1 cellular context compared by ENCODE assay signal in genomic region chr12:119989619-119990381, GRCh38.
TF ChIP-seq lines count a peak whose summit lies in the region.

No MANE protein-coding gene starts in this region.

TF ChIP-seq in HepG2, 621 proteins besides CTCF, POLR2A, EP300 and RAD21 (continued from another document and continues in another):
- TF ChIP-seq, protein P1, sequence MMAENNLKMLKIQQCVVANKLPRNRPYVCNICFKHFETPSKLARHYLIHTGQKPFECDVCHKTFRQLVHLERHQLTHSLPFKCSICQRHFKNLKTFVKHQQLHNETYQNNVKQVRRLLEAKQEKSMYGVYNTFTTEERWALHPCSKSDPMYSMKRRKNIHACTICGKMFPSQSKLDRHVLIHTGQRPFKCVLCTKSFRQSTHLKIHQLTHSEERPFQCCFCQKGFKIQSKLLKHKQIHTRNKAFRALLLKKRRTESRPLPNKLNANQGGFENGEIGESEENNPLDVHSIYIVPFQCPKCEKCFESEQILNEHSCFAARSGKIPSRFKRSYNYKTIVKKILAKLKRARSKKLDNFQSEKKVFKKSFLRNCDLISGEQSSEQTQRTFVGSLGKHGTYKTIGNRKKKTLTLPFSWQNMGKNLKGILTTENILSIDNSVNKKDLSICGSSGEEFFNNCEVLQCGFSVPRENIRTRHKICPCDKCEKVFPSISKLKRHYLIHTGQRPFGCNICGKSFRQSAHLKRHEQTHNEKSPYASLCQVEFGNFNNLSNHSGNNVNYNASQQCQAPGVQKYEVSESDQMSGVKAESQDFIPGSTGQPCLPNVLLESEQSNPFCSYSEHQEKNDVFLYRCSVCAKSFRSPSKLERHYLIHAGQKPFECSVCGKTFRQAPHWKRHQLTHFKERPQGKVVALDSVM (CRISPR knock-in tag; IDR thresholded peaks at IDR 0.05) = no peak
- TF ChIP-seq TERF1 (CRISPR knock-in tag; IDR thresholded peaks at IDR 0.05) = no peak
- no peak for TF ChIP-seq POLR2AphosphoS5 (IDR thresholded peaks at IDR 0.05; ENCODE audit: low read depth, low read length)
- TF ChIP-seq YEATS4 (CRISPR knock-in tag; IDR thresholded peaks at IDR 0.05; ENCODE audit: borderline replicate concordance) = peak; percentile 77
- TF ChIP-seq DBP (CRISPR knock-in tag; IDR thresholded peaks at IDR 0.05; ENCODE audit: not compliant biosample characterization) = no peak
- TF ChIP-seq KDM3A (CRISPR knock-in tag; IDR thresholded peaks at IDR 0.05; ENCODE audit: low read depth) = peak; percentile 84; the same call in 1 of the 2 replicates
- no peak for TF ChIP-seq NCOA5 (CRISPR knock-in tag; IDR thresholded peaks at IDR 0.05)
- TF ChIP-seq RBM22 (optimal IDR thresholded peaks at IDR 0.05; ENCODE audit: low read length) = no peak
- TF ChIP-seq HCFC1 (IDR thresholded peaks at IDR 0.05; ENCODE audit: low read depth, low read length) = no peak
- TF ChIP-seq ZNF510 (CRISPR knock-in tag; IDR thresholded peaks at IDR 0.05; ENCODE audit: low read depth) = no peak
- no peak for TF ChIP-seq GTF2F1 (IDR thresholded peaks at IDR 0.05; ENCODE audit: low read length)
- no peak for TF ChIP-seq MBD4 (IDR thresholded peaks at IDR 0.05; ENCODE audit: borderline replicate concordance, low read length)
- no peak for TF ChIP-seq RBFOX2 (IDR thresholded peaks at IDR 0.05; ENCODE audit: low read depth, low read length)
- TF ChIP-seq, protein P2, sequence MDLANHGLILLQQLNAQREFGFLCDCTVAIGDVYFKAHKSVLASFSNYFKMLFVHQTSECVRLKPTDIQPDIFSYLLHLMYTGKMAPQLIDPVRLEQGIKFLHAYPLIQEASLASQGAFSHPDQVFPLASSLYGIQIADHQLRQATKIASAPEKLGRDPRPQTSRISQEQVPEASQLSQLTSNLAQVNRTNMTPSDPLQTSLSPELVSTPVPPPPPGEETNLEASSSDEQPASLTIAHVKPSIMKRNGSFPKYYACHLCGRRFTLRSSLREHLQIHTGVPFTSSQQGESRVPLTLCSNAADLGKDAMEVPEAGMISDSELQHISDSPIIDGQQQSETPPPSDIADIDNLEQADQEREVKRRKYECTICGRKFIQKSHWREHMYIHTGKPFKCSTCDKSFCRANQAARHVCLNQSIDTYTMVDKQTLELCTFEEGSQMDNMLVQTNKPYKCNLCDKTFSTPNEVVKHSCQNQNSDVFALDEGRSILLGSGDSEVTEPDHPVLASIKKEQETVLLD (CRISPR knock-in tag; IDR thresholded peaks at IDR 0.05; ENCODE audit: low read depth) = peak; percentile 63; the same call in 1 of the 2 replicates
- no peak for TF ChIP-seq DMAP1 (CRISPR knock-in tag; IDR thresholded peaks at IDR 0.05)
- no peak for TF ChIP-seq JUND (CRISPR knock-in tag; IDR thresholded peaks at IDR 0.05)
- TF ChIP-seq FOSL2 (CRISPR knock-in tag; IDR thresholded peaks at IDR 0.05) = peak; percentile 38
- peak; percentile 26; the same call in 1 of the 2 replicates for TF ChIP-seq ZNF841 (CRISPR knock-in tag; IDR thresholded peaks at IDR 0.05; ENCODE audit: borderline replicate concordance)
- no peak for TF ChIP-seq ZFP1 (CRISPR knock-in tag; IDR thresholded peaks at IDR 0.05)
- TF ChIP-seq POLR2G (IDR thresholded peaks at IDR 0.05; ENCODE audit: low read depth, low read length) = no peak
- TF ChIP-seq ZNF598 (CRISPR knock-in tag; IDR thresholded peaks at IDR 0.05; ENCODE audit: borderline replicate concordance) = no peak; the same call in 1 of the 2 replicates
- TF ChIP-seq PHF5A (CRISPR knock-in tag; IDR thresholded peaks at IDR 0.05; ENCODE audit: low read depth, unreplicated experiment) = no peak
- peak; percentile 90; the same call in 1 of the 2 replicates for TF ChIP-seq ATF7-NPFF (CRISPR knock-in tag; IDR thresholded peaks at IDR 0.05; ENCODE audit: low read depth)
- TF ChIP-seq ZC3H13 (CRISPR knock-in tag; IDR thresholded peaks at IDR 0.05) = peak; percentile 76
- TF ChIP-seq SP140L (CRISPR knock-in tag; IDR thresholded peaks at IDR 0.05; ENCODE audit: borderline replicate concordance) = no peak
- no peak for TF ChIP-seq ZNF597 (CRISPR knock-in tag; IDR thresholded peaks at IDR 0.05)
- no peak for TF ChIP-seq CAMTA2 (CRISPR knock-in tag; IDR thresholded peaks at IDR 0.05; ENCODE audit: borderline replicate concordance)
- TF ChIP-seq, protein P3, sequence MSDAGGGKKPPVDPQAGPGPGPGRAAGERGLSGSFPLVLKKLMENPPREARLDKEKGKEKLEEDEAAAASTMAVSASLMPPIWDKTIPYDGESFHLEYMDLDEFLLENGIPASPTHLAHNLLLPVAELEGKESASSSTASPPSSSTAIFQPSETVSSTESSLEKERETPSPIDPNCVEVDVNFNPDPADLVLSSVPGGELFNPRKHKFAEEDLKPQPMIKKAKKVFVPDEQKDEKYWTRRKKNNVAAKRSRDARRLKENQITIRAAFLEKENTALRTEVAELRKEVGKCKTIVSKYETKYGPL (CRISPR knock-in tag; IDR thresholded peaks at IDR 0.05) = peak; percentile 75; the same call in 1 of the 2 replicates
- no peak for TF ChIP-seq PCBP1 (IDR thresholded peaks at IDR 0.05; ENCODE audit: borderline replicate concordance, low read depth, low read length)
- TF ChIP-seq, protein P4, sequence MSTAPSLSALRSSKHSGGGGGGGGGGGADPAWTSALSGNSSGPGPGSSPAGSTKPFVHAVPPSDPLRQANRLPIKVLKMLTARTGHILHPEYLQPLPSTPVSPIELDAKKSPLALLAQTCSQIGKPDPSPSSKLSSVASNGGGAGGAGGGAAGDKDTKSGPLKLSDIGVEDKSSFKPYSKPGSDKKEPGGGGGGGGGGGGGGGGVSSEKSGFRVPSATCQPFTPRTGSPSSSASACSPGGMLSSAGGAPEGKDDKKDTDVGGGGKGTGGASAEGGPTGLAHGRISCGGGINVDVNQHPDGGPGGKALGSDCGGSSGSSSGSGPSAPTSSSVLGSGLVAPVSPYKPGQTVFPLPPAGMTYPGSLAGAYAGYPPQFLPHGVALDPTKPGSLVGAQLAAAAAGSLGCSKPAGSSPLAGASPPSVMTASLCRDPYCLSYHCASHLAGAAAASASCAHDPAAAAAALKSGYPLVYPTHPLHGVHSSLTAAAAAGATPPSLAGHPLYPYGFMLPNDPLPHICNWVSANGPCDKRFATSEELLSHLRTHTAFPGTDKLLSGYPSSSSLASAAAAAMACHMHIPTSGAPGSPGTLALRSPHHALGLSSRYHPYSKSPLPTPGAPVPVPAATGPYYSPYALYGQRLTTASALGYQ (CRISPR knock-in tag; IDR thresholded peaks at IDR 0.05) = 0 out of 2 replicates have a peak, but pooled peaks have one; percentile 28
- TF ChIP-seq BRD4 (CRISPR knock-in tag; IDR thresholded peaks at IDR 0.05) = 0 out of 2 replicates have a peak, but pooled peaks have one; percentile 53
- TF ChIP-seq, protein P5, sequence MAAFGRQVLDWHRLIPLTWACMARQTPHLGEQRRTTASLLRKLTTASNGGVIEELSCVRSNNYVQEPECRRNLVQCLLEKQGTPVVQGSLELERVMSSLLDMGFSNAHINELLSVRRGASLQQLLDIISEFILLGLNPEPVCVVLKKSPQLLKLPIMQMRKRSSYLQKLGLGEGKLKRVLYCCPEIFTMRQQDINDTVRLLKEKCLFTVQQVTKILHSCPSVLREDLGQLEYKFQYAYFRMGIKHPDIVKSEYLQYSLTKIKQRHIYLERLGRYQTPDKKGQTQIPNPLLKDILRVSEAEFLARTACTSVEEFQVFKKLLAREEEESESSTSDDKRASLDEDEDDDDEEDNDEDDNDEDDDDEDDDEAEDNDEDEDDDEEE (CRISPR knock-in tag; IDR thresholded peaks at IDR 0.05) = peak; percentile 91; the same call in 1 of the 2 replicates
- TF ChIP-seq CEBPZ (IDR thresholded peaks at IDR 0.05; ENCODE audit: low read length) = no peak
- TF ChIP-seq HMGA1 (CRISPR knock-in tag; conservative IDR thresholded peaks at IDR 0.05) = no peak
- TF ChIP-seq ZNF75D (CRISPR knock-in tag; IDR thresholded peaks at IDR 0.05; ENCODE audit: borderline replicate concordance) = no peak
- TF ChIP-seq ZNF468 (CRISPR knock-in tag; IDR thresholded peaks at IDR 0.05) = no peak
- TF ChIP-seq, protein P6, sequence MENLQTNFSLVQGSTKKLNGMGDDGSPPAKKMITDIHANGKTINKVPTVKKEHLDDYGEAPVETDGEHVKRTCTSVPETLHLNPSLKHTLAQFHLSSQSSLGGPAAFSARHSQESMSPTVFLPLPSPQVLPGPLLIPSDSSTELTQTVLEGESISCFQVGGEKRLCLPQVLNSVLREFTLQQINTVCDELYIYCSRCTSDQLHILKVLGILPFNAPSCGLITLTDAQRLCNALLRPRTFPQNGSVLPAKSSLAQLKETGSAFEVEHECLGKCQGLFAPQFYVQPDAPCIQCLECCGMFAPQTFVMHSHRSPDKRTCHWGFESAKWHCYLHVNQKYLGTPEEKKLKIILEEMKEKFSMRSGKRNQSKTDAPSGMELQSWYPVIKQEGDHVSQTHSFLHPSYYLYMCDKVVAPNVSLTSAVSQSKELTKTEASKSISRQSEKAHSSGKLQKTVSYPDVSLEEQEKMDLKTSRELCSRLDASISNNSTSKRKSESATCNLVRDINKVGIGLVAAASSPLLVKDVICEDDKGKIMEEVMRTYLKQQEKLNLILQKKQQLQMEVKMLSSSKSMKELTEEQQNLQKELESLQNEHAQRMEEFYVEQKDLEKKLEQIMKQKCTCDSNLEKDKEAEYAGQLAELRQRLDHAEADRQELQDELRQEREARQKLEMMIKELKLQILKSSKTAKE (CRISPR knock-in tag; IDR thresholded peaks at IDR 0.05; ENCODE audit: borderline replicate concordance) = peak; percentile 46; the same call in 1 of the 2 replicates
- TF ChIP-seq USF2 (IDR thresholded peaks at IDR 0.05; ENCODE audit: low read depth, low read length) = no peak
- no peak for TF ChIP-seq USF2 (CRISPR knock-in tag; IDR thresholded peaks at IDR 0.05; ENCODE audit: borderline replicate concordance)
- peak; percentile 48; the same call in 1 of the 2 replicates for TF ChIP-seq PBX3 (CRISPR knock-in tag; IDR thresholded peaks at IDR 0.05; ENCODE audit: borderline replicate concordance)
- peak; percentile 43 for TF ChIP-seq SKI (IDR thresholded peaks at IDR 0.05; ENCODE audit: partially characterized antibody)
